In the genomic region with DNA sequence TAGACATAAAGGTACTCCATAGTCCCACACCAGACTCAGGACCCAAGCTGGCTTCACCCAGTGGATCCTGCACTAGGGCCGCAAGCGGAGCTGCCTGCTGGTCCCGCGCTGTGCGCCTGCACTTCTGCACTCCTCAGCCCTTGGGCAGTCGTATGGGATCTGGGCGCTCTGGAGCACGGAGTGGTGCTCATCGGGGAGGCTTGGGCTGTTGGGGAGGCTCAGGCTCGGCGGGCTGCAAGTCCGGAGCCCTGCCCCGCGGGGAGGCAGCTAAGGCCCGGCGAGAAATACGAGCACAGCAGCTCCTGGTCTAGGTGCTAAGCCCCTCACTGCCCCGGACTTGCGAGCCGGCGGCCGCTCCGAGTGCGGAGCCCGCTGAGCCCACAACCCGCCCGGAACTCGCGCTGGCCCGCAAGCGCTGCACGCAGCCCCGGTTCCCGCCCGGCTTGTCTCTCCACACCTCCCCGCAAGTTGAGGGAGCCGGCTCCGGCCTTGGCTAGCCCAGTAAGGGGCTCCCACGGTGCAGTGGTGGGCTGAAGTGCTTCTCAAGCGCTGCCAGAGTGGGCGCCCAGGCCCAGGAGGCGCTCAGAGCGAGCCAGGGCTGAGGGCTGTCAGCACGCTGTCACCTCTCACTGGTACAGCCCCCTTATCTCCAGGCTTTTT, we compare ENCODE assay signal across 17 cellular contexts. TPM values are rescaled to one million over a fixed set of nuclear protein-coding genes. Genes with fewer than 3 reads are reported as not detected.
DNase-seq lines count a peak whose midpoint lies in the region; ATAC-seq and TF ChIP-seq lines count a peak whose summit lies in the region.
"Had no signal": no experiment of that assay in that cellular context is flagged by ENCODE, and none has a peak within 500 bp of the region (broad histone marks: within the 10 kb centered on the region; RNA-seq: fewer than 3 reads in every experiment).

No MANE protein-coding gene starts in this region.

- no peak overlapping the region for H2BK5ac ChIP-seq in mesendoderm (ENCODE audit: low read length)

- H3K18ac ChIP-seq in mesendoderm (ENCODE audit: low read length) = no peak overlapping the region

- no peaks in the 10 kb centered on the region for H3K79me1 ChIP-seq in mesendoderm (ENCODE audit: low read length)

- no peak overlapping the region for H4K8ac ChIP-seq in mesendoderm (ENCODE audit: low read depth, low read length)

- WGBS in mesendoderm (ENCODE audit: extremely low coverage, insufficient coverage, low lambda C conversion rate) = no CpG with 5 or more reads among the region's 44 CpGs

- H4K5ac ChIP-seq in mesendoderm (ENCODE audit: low read length) = no peak overlapping the region

- intact Hi-C loops in activated CD4-positive, alpha-beta T cell treated with anti-CD3 and anti-CD28 coated beads, Interleukin-2, amount 10 ng/mL, durations not matched to agents 24 days and 14 days (cut with micrococcal nuclease) = loop anchor here (10.0 kb wide), 1 partner anchor 167 kb away; no protein-coding TSS in a partner anchor
- intact Hi-C loops in activated naive CD4-positive, alpha-beta T cell treated with anti-CD3 and anti-CD28 coated beads for 36 hours (cut with micrococcal nuclease) = no loop called here

- H3K36me3 Mint-ChIP-seq in glutamatergic neuron (ENCODE audit: unreplicated experiment) = no peaks in the 10 kb centered on the region
- H3K36me3 Mint-ChIP-seq in activated CD4-positive, alpha-beta T cell treated with anti-CD3 and anti-CD28 coated beads, Interleukin-2, amount 10 ng/mL, durations not matched to agents 24 days and 14 days (ENCODE audit: low read depth) = no peaks in the 10 kb centered on the region
- no peaks in the 10 kb centered on the region for H3K36me3 Mint-ChIP-seq in activated naive CD4-positive, alpha-beta T cell treated with anti-CD3 and anti-CD28 coated beads for 36 hours (ENCODE audit: low read depth)
- H3K36me3 Mint-ChIP-seq: CD14-positive monocyte had no signal

- no peaks in the 10 kb centered on the region for H3K27me3 Mint-ChIP-seq in glutamatergic neuron (ENCODE audit: unreplicated experiment)
- peaks cover 3% of the 10 kb centered on the region for H3K27me3 Mint-ChIP-seq in activated CD4-positive, alpha-beta T cell treated with anti-CD3 and anti-CD28 coated beads, Interleukin-2, amount 10 ng/mL, durations not matched to agents 24 days and 14 days
- H3K27me3 Mint-ChIP-seq in activated naive CD4-positive, alpha-beta T cell treated with anti-CD3 and anti-CD28 coated beads for 36 hours (ENCODE audit: low read depth) = peaks cover 4% of the 10 kb centered on the region

- peak overlapping the region; percentile 43; the same call in 1 of the 2 replicates for H3K4me3 ChIP-seq in HUES48 (ENCODE audit: low read depth, low read length)
- H3K4me3 ChIP-seq in mesendoderm (ENCODE audit: low read length) = no peak overlapping the region
- H3K4me3 ChIP-seq: GM23248, Peyer's patch had no signal

- H3K36me3 ChIP-seq in HUES48 (ENCODE audit: control insufficient read depth, insufficient read depth, low read length) (no peaks in the 10 kb centered on the region), mesendoderm (ENCODE audit: control insufficient read depth, insufficient read depth, low read length) (no peaks in the 10 kb centered on the region)
- H3K36me3 ChIP-seq: Peyer's patch had no signal

- 0 out of 2 replicates have a peak, but pooled peaks cover 3% of the 10 kb centered on the region for H3K4me1 ChIP-seq in HUES48 (ENCODE audit: control insufficient read depth, insufficient read depth, low read length)
- H3K4me1 ChIP-seq in mesendoderm (ENCODE audit: control insufficient read depth, low read depth, low read length) = no peaks in the 10 kb centered on the region
- H3K4me1 ChIP-seq: Peyer's patch had no signal

- H3K27ac ChIP-seq in HUES48 (ENCODE audit: low read depth, low read length) = no peak overlapping the region
- H3K27ac ChIP-seq in mesendoderm (ENCODE audit: low read depth, low read length) = no peak overlapping the region
- H3K27ac ChIP-seq: GM23248, Peyer's patch had no signal

- H3K56ac ChIP-seq in mesendoderm (ENCODE audit: low read length) = peak overlapping the region; percentile 25

- no peaks in the 10 kb centered on the region for H3K4me1 Mint-ChIP-seq in glutamatergic neuron (ENCODE audit: low read depth, unreplicated experiment)
- no peaks in the 10 kb centered on the region for H3K4me1 Mint-ChIP-seq in activated CD4-positive, alpha-beta T cell treated with anti-CD3 and anti-CD28 coated beads, Interleukin-2, amount 10 ng/mL, durations not matched to agents 24 days and 14 days
- no peaks in the 10 kb centered on the region for H3K4me1 Mint-ChIP-seq in activated naive CD4-positive, alpha-beta T cell treated with anti-CD3 and anti-CD28 coated beads for 36 hours (ENCODE audit: low read depth)

- H3K9ac ChIP-seq in HUES48 (ENCODE audit: low read depth, low read length) (no peak overlapping the region), mesendoderm (ENCODE audit: low read length) (no peak overlapping the region)
- H3K9ac ChIP-seq: GM23248 had no signal

- no peak overlapping the region for H2AK5ac ChIP-seq in mesendoderm (ENCODE audit: low read length)

- peak; percentile 64 for DNase-seq in ELF-1 (ENCODE audit: low read depth, low spot score)
- DNase-seq in glutamatergic neuron = peak; percentile 53
- DNase-seq in mesendoderm = no peak
- no peak for DNase-seq in activated CD4-positive, alpha-beta T cell treated with anti-CD3 and anti-CD28 coated beads, Interleukin-2, amount 10 ng/mL, durations not matched to agents 24 days and 14 days
- no peak for DNase-seq in activated naive CD4-positive, alpha-beta T cell treated with anti-CD3 and anti-CD28 coated beads for 36 hours
- DNase-seq: COR-L47, GM23248, Kasumi-1, NCI-H1417, NCI-H2029 treated with DMSO at 0.1 percent for 48 hours, NCI-H510A treated with DMSO at 0.1 percent for 48 hours, Peyer's patch, SHP77 had no signal

- no peak overlapping the region for H3K4me2 ChIP-seq in mesendoderm (ENCODE audit: low read length)

- H3K27me3 ChIP-seq in HUES48 (ENCODE audit: control insufficient read depth, insufficient read depth, low read length) (peaks cover 18% of the 10 kb centered on the region), mesendoderm (ENCODE audit: insufficient read depth, low read length, poor library complexity) (no peaks in the 10 kb centered on the region)
- H3K27me3 ChIP-seq: Peyer's patch had no signal

- H3K9me3 ChIP-seq in HUES48 (ENCODE audit: control insufficient read depth, insufficient read depth, low read length) = peaks cover 7% of the 10 kb centered on the region; the same call in 1 of the 2 replicates
- H3K9me3 ChIP-seq: Peyer's patch had no signal

- no peak for TF ChIP-seq CTCF in glutamatergic neuron (IDR thresholded peaks at IDR 0.05; ENCODE audit: partially characterized antibody, unreplicated experiment)

- no peak overlapping the region for H3K27ac Mint-ChIP-seq in glutamatergic neuron (ENCODE audit: unreplicated experiment)
- H3K27ac Mint-ChIP-seq in activated CD4-positive, alpha-beta T cell treated with anti-CD3 and anti-CD28 coated beads, Interleukin-2, amount 10 ng/mL, durations not matched to agents 24 days and 14 days = no peak overlapping the region
- H3K27ac Mint-ChIP-seq in activated naive CD4-positive, alpha-beta T cell treated with anti-CD3 and anti-CD28 coated beads for 36 hours = no peak overlapping the region
- H3K27ac Mint-ChIP-seq: CD14-positive monocyte had no signal

- H3K79me2 ChIP-seq in mesendoderm (ENCODE audit: control insufficient read depth, insufficient read depth, low read length) = no peaks in the 10 kb centered on the region

- H2BK15ac ChIP-seq in mesendoderm (replicated peaks; ENCODE audit: low read depth) = no peak overlapping the region

- CTCF ChIA-PET in activated naive CD4-positive, alpha-beta T cell treated with anti-CD3 and anti-CD28 coated beads for 36 hours (lab: Charles Lee) = interaction anchor here (0.6 to 1.5 kb wide), 2 partner anchors 9 to 23 kb away, joined by 3 read pairs; no protein-coding TSS in a partner anchor

- H2BK120ac ChIP-seq in mesendoderm (ENCODE audit: low read depth, low read length) = no peak overlapping the region

- ATAC-seq in GM18909 (IDR thresholded peaks at IDR 0.05; ENCODE audit: poor library complexity, unreplicated experiment) (no peak), GM19463 (IDR thresholded peaks at IDR 0.05; ENCODE audit: unreplicated experiment) (no peak)

- H3K9me3 Mint-ChIP-seq in glutamatergic neuron (ENCODE audit: unreplicated experiment) = peaks cover 2% of the 10 kb centered on the region
- no peaks in the 10 kb centered on the region for H3K9me3 Mint-ChIP-seq in activated CD4-positive, alpha-beta T cell treated with anti-CD3 and anti-CD28 coated beads, Interleukin-2, amount 10 ng/mL, durations not matched to agents 24 days and 14 days
- no peaks in the 10 kb centered on the region for H3K9me3 Mint-ChIP-seq in activated naive CD4-positive, alpha-beta T cell treated with anti-CD3 and anti-CD28 coated beads for 36 hours

- no peak overlapping the region for H3K4ac ChIP-seq in mesendoderm (ENCODE audit: low read depth, low read length)

- H3K23ac ChIP-seq in mesendoderm (ENCODE audit: low read length) = no peak overlapping the region

- peak overlapping the region; percentile 88 for H3K4me3 Mint-ChIP-seq in glutamatergic neuron (ENCODE audit: unreplicated experiment)
- no peak overlapping the region for H3K4me3 Mint-ChIP-seq in activated CD4-positive, alpha-beta T cell treated with anti-CD3 and anti-CD28 coated beads, Interleukin-2, amount 10 ng/mL, durations not matched to agents 24 days and 14 days
- H3K4me3 Mint-ChIP-seq in activated naive CD4-positive, alpha-beta T cell treated with anti-CD3 and anti-CD28 coated beads for 36 hours = no peak overlapping the region
- H3K4me3 Mint-ChIP-seq: CD14-positive monocyte had no signal

RNA-seq across cellular contexts. Expression of a gene that starts 33.4 kb away (rescaled TPM):
- 13.2 TPM for total RNA-seq in glutamatergic neuron (ENCODE audit: unreplicated experiment)
- 27.3 TPM for polyA plus RNA-seq in mesendoderm (2013, experiment 1 of 2)
- polyA plus RNA-seq in mesendoderm (2013, experiment 2 of 2) = 26.5 TPM
- 1.9 and 2.5 TPM in 2 replicates for total RNA-seq in activated CD4-positive, alpha-beta T cell treated with anti-CD3 and anti-CD28 coated beads, Interleukin-2, amount 10 ng/mL, durations not matched to agents 24 days and 14 days
- 1 to 10 TPM; 1.4 to 1.6 TPM for total RNA-seq in activated naive CD4-positive, alpha-beta T cell treated with anti-CD3 and anti-CD28 coated beads for 36 hours
- total RNA-seq: GM23248 had no signal
- polyA plus RNA-seq: GM23248 had no signal

Comparison
In these comparisons a context has a peak if more than half of its experiments do, and no peak if none do; other contexts are left out.
1. DNase-seq: peak in ELF-1 (single experiment) and glutamatergic neuron (single experiment); none in mesendoderm (single experiment), activated CD4-positive, alpha-beta T cell treated with anti-CD3 and anti-CD28 coated beads, Interleukin-2, amount 10 ng/mL, durations not matched to agents 24 days and 14 days (single experiment) and activated naive CD4-positive, alpha-beta T cell treated with anti-CD3 and anti-CD28 coated beads for 36 hours (single experiment).